23 cellular contexts compared by ENCODE assay signal in genomic region chr1:112386024-112386723, GRCh38. TPM values are rescaled to one million over a fixed set of nuclear protein-coding genes. Genes with fewer than 3 reads are reported as not detected.
DNase-seq lines count a peak whose midpoint lies in the region; ATAC-seq, FAIRE-seq and TF ChIP-seq lines count a peak whose summit lies in the region.
"Had no signal": no experiment of that assay in that cellular context is flagged by ENCODE, and none has a peak within 500 bp of the region (broad histone marks: within the 10 kb centered on the region; RNA-seq: fewer than 3 reads in every experiment).

No MANE protein-coding gene starts in this region.

- H3K9me3 Mint-ChIP-seq in stimulated activated naive CD8-positive, alpha-beta T cell treated with anti-CD3 and anti-CD28 coated beads, Interleukin-15, amount 100 ng/mL, for 72 hours = no peaks in the 10 kb centered on the region
- H3K9me3 Mint-ChIP-seq: CD4-positive, alpha-beta T cell; CD8-positive, alpha-beta T cell had no signal

- peak overlapping the region; percentile 34 for H3K18ac ChIP-seq in neuronal stem cell (ENCODE audit: low read length)
- H3K18ac ChIP-seq in trophoblast cell (ENCODE audit: low read length) = no peak overlapping the region

- 5% methylated on average over 14 of the region's 14 CpGs for WGBS in K562 (ENCODE audit: insufficient coverage, low coverage, missing lambda C conversion rate)
- WGBS in neuronal stem cell (ENCODE audit: extremely low coverage in 2 of 2, insufficient read length in 2 of 2, insufficient replicate concordance in 1 of 2), 2 donors = no CpG with 5 or more reads among the region's 14 CpGs
- no CpG with 5 or more reads among the region's 14 CpGs for WGBS in trophoblast cell (ENCODE audit: extremely low coverage, insufficient coverage, insufficient read length)

- H3K4me3 ChIP-seq in K562 = no peak overlapping the region
- no peak overlapping the region for H3K4me3 ChIP-seq in kidney (ENCODE audit: low read length in 2 of 2)
- H3K4me3 ChIP-seq in neuronal stem cell (ENCODE audit: low read length in 2 of 2) = no peak overlapping the region
- H3K4me3 ChIP-seq in trophoblast cell (ENCODE audit: low read depth, low read length) = no peak overlapping the region
- no peak overlapping the region for H3K4me3 ChIP-seq in WERI-Rb-1 (ENCODE audit: low read depth, low read length)
- H3K4me3 ChIP-seq: BLaER1 treated with 17β-estradiol and CSF1 and Interleukin-3, amounts not matched to agents 10 nM and 100 nM had no signal

- H4K8ac ChIP-seq in neuronal stem cell (ENCODE audit: low read depth, low read length) (no peak overlapping the region), trophoblast cell (ENCODE audit: low read depth, low read length) (no peak overlapping the region)

- no TSS peak for BruUV-seq in K562 (replicated peaks; lab: Mats Ljungman, UMichigan)

- POLR2A ChIA-PET in K562 (lab: Yijun Ruan, JAX) = interaction anchor here (0.6 to 1.1 kb wide), 2 partner anchors 20 to 329 kb away, joined by 3 to 4 read pairs; partner anchors contain the start of gene PPM1J

- peaks cover 8% of the 10 kb centered on the region for H3K4me1 Mint-ChIP-seq in stimulated activated naive CD8-positive, alpha-beta T cell treated with anti-CD3 and anti-CD28 coated beads, Interleukin-15, amount 100 ng/mL, for 72 hours

- H3K4me3 Mint-ChIP-seq in stimulated activated naive CD8-positive, alpha-beta T cell treated with anti-CD3 and anti-CD28 coated beads, Interleukin-15, amount 100 ng/mL, for 72 hours = no peak overlapping the region
- H3K4me3 Mint-ChIP-seq: CD4-positive, alpha-beta T cell; CD8-positive, alpha-beta T cell had no signal

- no peak overlapping the region for H2BK5ac ChIP-seq in neuronal stem cell (ENCODE audit: low read length)
- H2BK5ac ChIP-seq in trophoblast cell (ENCODE audit: low read depth, low read length, poor library complexity) = no peak overlapping the region

- peak overlapping the region; percentile 73 for H2AK5ac ChIP-seq in neuronal stem cell (ENCODE audit: low read depth, low read length)
- H2AK5ac ChIP-seq in trophoblast cell (ENCODE audit: low read length) = no peak overlapping the region

- no peak for TF ChIP-seq POLR2A in K562 (conservative IDR thresholded peaks at IDR 0.05)

- H3K27me3 ChIP-seq in K562 (ENCODE audit: control insufficient read depth in 2 of 2, insufficient read depth in 2 of 2, low read length in 2 of 2) (peaks cover 0 to 4% of the 10 kb centered on the region in 2 experiments; a peak in 2 of 5 replicates), neuronal stem cell (ENCODE audit: control insufficient read depth in 3 of 3, insufficient read depth in 3 of 3, low read depth in 1 of 3, low read length in 3 of 3) (no peaks in the 10 kb centered on the region), trophoblast cell (ENCODE audit: insufficient read depth, low read length) (no peaks in the 10 kb centered on the region), WERI-Rb-1 (ENCODE audit: insufficient read depth, low read depth, severe bottlenecking) (no peaks in the 10 kb centered on the region)
- H3K27me3 ChIP-seq: BLaER1 treated with 17β-estradiol and CSF1 and Interleukin-3, amounts not matched to agents 10 nM and 100 nM had no signal

- H2AFZ ChIP-seq in K562 (ENCODE audit: low read depth, low read length) (no peak overlapping the region), neuronal stem cell (ENCODE audit: low read length) (no peak overlapping the region), trophoblast cell (ENCODE audit: insufficient read depth, low read length, poor library complexity) (no peak overlapping the region)

- no peak overlapping the region for H3K4ac ChIP-seq in neuronal stem cell (ENCODE audit: low read length)
- no peak overlapping the region for H3K4ac ChIP-seq in trophoblast cell (ENCODE audit: low read depth, low read length)

- H3K79me1 ChIP-seq in neuronal stem cell (ENCODE audit: low read depth, low read length) (no peaks in the 10 kb centered on the region), trophoblast cell (ENCODE audit: low read length) (no peaks in the 10 kb centered on the region)

- H3K14ac ChIP-seq in neuronal stem cell (ENCODE audit: low read length) = no peak overlapping the region
- H3K14ac ChIP-seq in trophoblast cell (ENCODE audit: low read length) = no peak overlapping the region

- H3K23ac ChIP-seq in neuronal stem cell (ENCODE audit: low read depth, low read length, poor library complexity) (peak overlapping the region; percentile 25), trophoblast cell (ENCODE audit: low read length) (no peak overlapping the region)

- H3K79me2 ChIP-seq in K562 (ENCODE audit: control insufficient read depth, insufficient read depth, low read length) (no peaks in the 10 kb centered on the region), trophoblast cell (ENCODE audit: control insufficient read depth, insufficient read depth, low read length, poor library complexity) (no peaks in the 10 kb centered on the region)

- H3K9me3 ChIP-seq in K562 (replicated peaks; ENCODE audit: control insufficient read depth, insufficient read depth, low read depth, low read length) (no peaks in the 10 kb centered on the region), kidney (ENCODE audit: control insufficient read depth in 1 of 2, low read length in 2 of 2) (no peaks in the 10 kb centered on the region), neuronal stem cell (replicated peaks in 1 of 2; ENCODE audit: control insufficient read depth in 2 of 2, insufficient read depth in 1 of 2, low read depth in 1 of 2, low read length in 2 of 2) (no peaks in the 10 kb centered on the region), trophoblast cell (ENCODE audit: insufficient read depth, low read depth, low read length) (no peaks in the 10 kb centered on the region), WERI-Rb-1 (ENCODE audit: severe bottlenecking) (no peaks in the 10 kb centered on the region)
- H3K9me3 ChIP-seq: BLaER1 treated with 17β-estradiol and CSF1 and Interleukin-3, amounts not matched to agents 10 nM and 100 nM; Caco-2 had no signal

- no peak for DNase-seq in stimulated activated naive CD8-positive, alpha-beta T cell treated with anti-CD3 and anti-CD28 coated beads, Interleukin-15, amount 100 ng/mL, for 72 hours
- no peak for DNase-seq in stimulated activated naive CD8-positive, alpha-beta T cell treated with anti-CD3 and anti-CD28 coated beads, Interleukin-15, Interleukin-2, amounts not matched to agents 100 U/mL and 50 U/mL, for 24 hours
- no peak for DNase-seq in K562 (ENCODE audit: extremely low read depth in 1 of 4, low spot score in 3 of 4)
- DNase-seq in kidney = peak; percentile 74
- DNase-seq in neuronal stem cell (ENCODE audit: low spot score) = no peak
- no peak for DNase-seq in trophoblast cell
- DNase-seq in WERI-Rb-1 = no peak
- DNase-seq in HPDE6-E6E7 (ENCODE audit: extremely low spot score) = no peak
- DNase-seq: 8988T; ACHN; Caco-2; Calu3; CD4-positive, alpha-beta T cell; CD8-positive, alpha-beta T cell; DMS79 treated with DMSO at 0.1 percent for 48 hours; GF-D8 had no signal

- CTCF ChIA-PET in K562 (lab: Yijun Ruan, JAX; ENCODE audit: low intra/inter-chr PET ratio) = no interaction called here

- H3K36me3 ChIP-seq in K562 (ENCODE audit: control insufficient read depth, insufficient read depth, low read length) (no peaks in the 10 kb centered on the region), kidney (ENCODE audit: control insufficient read depth in 1 of 2, insufficient read depth in 2 of 2, low read length in 2 of 2) (no peaks in the 10 kb centered on the region), neuronal stem cell (replicated peaks in 1 of 2; ENCODE audit: control insufficient read depth in 2 of 2, insufficient read depth in 2 of 2, low read length in 2 of 2) (no peaks in the 10 kb centered on the region), trophoblast cell (ENCODE audit: control insufficient read depth in 1 of 2, insufficient read depth in 2 of 2, low read length in 2 of 2) (no peaks in the 10 kb centered on the region), WERI-Rb-1 (no peaks in the 10 kb centered on the region)
- H3K36me3 ChIP-seq: BLaER1 treated with 17β-estradiol and CSF1 and Interleukin-3, amounts not matched to agents 10 nM and 100 nM had no signal

- in situ Hi-C loops in K562 (cut with MboI) = no loop called here

- no peak overlapping the region for H3K27ac ChIP-seq in K562 (ENCODE audit: extremely low read depth, low read depth, low read length)
- no peak overlapping the region for H3K27ac ChIP-seq in kidney (ENCODE audit: low read depth in 2 of 2, low read length in 2 of 2)
- no peak overlapping the region for H3K27ac ChIP-seq in neuronal stem cell (replicated peaks; ENCODE audit: low read length)
- no peak overlapping the region for H3K27ac ChIP-seq in trophoblast cell (ENCODE audit: low read depth, low read length)
- no peak overlapping the region for H3K27ac ChIP-seq in WERI-Rb-1
- H3K27ac ChIP-seq: BLaER1 treated with 17β-estradiol and CSF1 and Interleukin-3, amounts not matched to agents 10 nM and 100 nM; C4-2B had no signal

- H3K4me2 ChIP-seq in K562 (ENCODE audit: insufficient read depth, low read length) (no peak overlapping the region), neuronal stem cell (ENCODE audit: insufficient read depth, low read length, poor library complexity, severe bottlenecking) (no peak overlapping the region), trophoblast cell (ENCODE audit: low read length) (no peak overlapping the region)
- H3K4me2 ChIP-seq: BLaER1 treated with 17β-estradiol and CSF1 and Interleukin-3, amounts not matched to agents 10 nM and 100 nM had no signal

- no peaks in the 10 kb centered on the region for H3K9me1 ChIP-seq in K562 (ENCODE audit: control insufficient read depth, insufficient read depth, low read length)

- H4K20me1 ChIP-seq in K562 (replicated peaks; ENCODE audit: control insufficient read depth, insufficient read depth, low read length) = no peaks in the 10 kb centered on the region; the same call in 1 of the 2 replicates
- H4K20me1 ChIP-seq: BLaER1 treated with 17β-estradiol and CSF1 and Interleukin-3, amounts not matched to agents 10 nM and 100 nM had no signal

- H3K4me1 ChIP-seq in K562 (replicated peaks in 1 of 2; ENCODE audit: control insufficient read depth in 2 of 2, insufficient read depth in 2 of 2, low read length in 2 of 2) = peaks cover 0 to 2% of the 10 kb centered on the region in 2 experiments; a peak in 1 of 5 replicates
- H3K4me1 ChIP-seq in kidney (ENCODE audit: control insufficient read depth in 1 of 2, insufficient read depth in 1 of 2, low read depth in 1 of 2, low read length in 2 of 2) = peaks cover 0 to 3% of the 10 kb centered on the region in 2 donors
- H3K4me1 ChIP-seq in neuronal stem cell (ENCODE audit: control insufficient read depth in 2 of 2, insufficient read depth in 1 of 2, low read depth in 1 of 2, low read length in 2 of 2) = peaks cover 1 to 2% of the 10 kb centered on the region in 2 donors
- peaks cover 0 to 2% of the 10 kb centered on the region in 2 experiments for H3K4me1 ChIP-seq in trophoblast cell (ENCODE audit: control insufficient read depth in 1 of 2, insufficient read depth in 2 of 2, low read length in 2 of 2)
- H3K4me1 ChIP-seq: Caco-2 had no signal

- H3K27ac Mint-ChIP-seq in stimulated activated naive CD8-positive, alpha-beta T cell treated with anti-CD3 and anti-CD28 coated beads, Interleukin-15, amount 100 ng/mL, for 72 hours = no peak overlapping the region
- H3K27ac Mint-ChIP-seq: CD4-positive, alpha-beta T cell; CD8-positive, alpha-beta T cell had no signal

- H4K91ac ChIP-seq in neuronal stem cell (ENCODE audit: low read depth, low read length, poor library complexity) = no peak overlapping the region
- H4K91ac ChIP-seq in trophoblast cell (ENCODE audit: low read depth, low read length) = no peak overlapping the region

- H3K9ac ChIP-seq in K562 (ENCODE audit: insufficient read depth in 1 of 2, low read depth in 2 of 2, low read length in 2 of 2) = no peak overlapping the region
- H3K9ac ChIP-seq in kidney (ENCODE audit: low read length in 2 of 2) = no peak overlapping the region
- no peak overlapping the region for H3K9ac ChIP-seq in neuronal stem cell (ENCODE audit: low read depth, low read length, poor library complexity)
- H3K9ac ChIP-seq in trophoblast cell (ENCODE audit: low read length) = no peak overlapping the region
- H3K9ac ChIP-seq: BLaER1 treated with 17β-estradiol and CSF1 and Interleukin-3, amounts not matched to agents 10 nM and 100 nM had no signal

- peak overlapping the region; percentile 32 for H2BK15ac ChIP-seq in neuronal stem cell (ENCODE audit: low read length)

- intact Hi-C loops in K562 (cut with micrococcal nuclease) = no loop called here
- intact Hi-C loops in kidney (cut with DNase I) = loop anchor here (10.0 kb wide), 1 partner anchor 89 kb away; no protein-coding TSS in a partner anchor

- no peak for TF ChIP-seq RAD21 in K562 (CRISPR knock-in tag; conservative IDR thresholded peaks at IDR 0.05 in 1 of 2, IDR thresholded peaks at IDR 0.05 in 1 of 2)

- no peak overlapping the region for H4K12ac ChIP-seq in trophoblast cell (ENCODE audit: low read depth, low read length)

- H2BK12ac ChIP-seq in neuronal stem cell (ENCODE audit: low read length) = no peak overlapping the region
- H2BK12ac ChIP-seq in trophoblast cell (ENCODE audit: low read length) = no peak overlapping the region

- no peak for TF ChIP-seq CTCF in K562 (IDR thresholded peaks at IDR 0.05 in 2 of 3, conservative IDR thresholded peaks at IDR 0.05 in 1 of 3; ENCODE audit: insufficient read depth in 2 of 3, low read depth in 1 of 3, low read length in 3 of 3)
- TF ChIP-seq CTCF in kidney (IDR thresholded peaks at IDR 0.05; ENCODE audit: borderline replicate concordance, extremely low read depth, insufficient read depth) = no peak
- TF ChIP-seq CTCF in WERI-Rb-1 (IDR thresholded peaks at IDR 0.05; ENCODE audit: low read depth, low read length) = no peak

- peaks cover 66% of the 10 kb centered on the region for H3K27me3 Mint-ChIP-seq in stimulated activated naive CD8-positive, alpha-beta T cell treated with anti-CD3 and anti-CD28 coated beads, Interleukin-15, amount 100 ng/mL, for 72 hours

- no peak for TF ChIP-seq EP300 in K562 (IDR thresholded peaks at IDR 0.05; ENCODE audit: low read length)

- ATAC-seq in stimulated activated naive CD8-positive, alpha-beta T cell treated with anti-CD3 and anti-CD28 coated beads, Interleukin-15, amount 100 ng/mL, for 72 hours = peak; percentile 21
- no peak for ATAC-seq in stimulated activated naive CD8-positive, alpha-beta T cell treated with anti-CD3 and anti-CD28 coated beads, Interleukin-15, Interleukin-2, amounts not matched to agents 100 U/mL and 50 U/mL, for 24 hours
- ATAC-seq in K562 = no peak
- ATAC-seq: CD8-positive, alpha-beta T cell had no signal

- no peak for FAIRE-seq in K562 (lab: Jason Lieb, UNC)
- no peak for FAIRE-seq in kidney (lab: Jason Lieb, UNC)
- FAIRE-seq: A204.1, D721Med, G401.6, GM12891, GM19239 had no signal

- H2BK120ac ChIP-seq in neuronal stem cell (ENCODE audit: low read depth, low read length) = no peak overlapping the region
- no peak overlapping the region for H2BK120ac ChIP-seq in trophoblast cell (ENCODE audit: insufficient read depth, low read length, poor library complexity)

RNA-seq across cellular contexts. Expression of gene CTTNBP2NL, which starts 9.8 kb away (rescaled TPM):
- total RNA-seq in K562 (2011; cell fraction: chromatin; rRNA removed; ENCODE audit: low replicate concordance) = 0.35 and 1.9 TPM in 2 replicates
- total RNA-seq in K562 (2011; cell fraction: nucleolus; rRNA removed) = 0.26 and 0.50 TPM in 2 replicates
- 0.59 and 2.0 TPM in 2 replicates for total RNA-seq in K562 (2011; cell fraction: nucleoplasm; rRNA removed)
- 0.27 and 0.65 TPM in 2 replicates for total RNA-seq in K562 (2014; rRNA removed)
- total RNA-seq in K562 (2014; rRNA removed; fragmentation: Illumina TruSeq; extraction: Trizol) = 0.62 and 0.67 TPM in 2 replicates
- 0.68 and 0.91 TPM in 2 replicates for total RNA-seq in K562 (2015; rRNA removed; fragmentation: Illumina TruSeq; extraction: Trizol)
- total RNA-seq in K562 (2021) = 1.4 and 1.6 TPM in 2 replicates
- 0.60 and 1.6 TPM in 2 replicates for polyA plus RNA-seq in K562 (2011; rRNA removed)
- polyA plus RNA-seq in K562 (2011; cell fraction: cytosol; rRNA removed) = 0.33 and 1.4 TPM in 2 replicates
- 0.30 and 1.1 TPM in 2 replicates for polyA plus RNA-seq in K562 (2011; cell fraction: nucleus; rRNA removed)
- polyA plus RNA-seq in K562 (2012) = 0.68 and 1.1 TPM in 2 replicates
- 0.64 and 0.76 TPM in 2 replicates for polyA plus RNA-seq in K562 (2014; fragmentation: Illumina TruSeq; extraction: Trizol)
- polyA plus RNA-seq in K562 (2014; fragmentation: Nextera tagmentation; extraction: Ambion mirVana) = under 1 TPM; 0.28 to 0.89 TPM
- 0.39 and 0.57 TPM in 2 replicates for polyA plus RNA-seq in K562 (2014; rRNA removed)
- polyA minus RNA-seq in K562 (2011; rRNA and poly(A)+ RNA removed) = 1.1 and 5.9 TPM in 2 replicates
- 0.38 and 1.5 TPM in 2 replicates for polyA minus RNA-seq in K562 (2011; cell fraction: cytosol; rRNA and poly(A)+ RNA removed)
- 0.67 and 2.6 TPM in 2 replicates for polyA minus RNA-seq in K562 (2011; cell fraction: nucleus; rRNA and poly(A)+ RNA removed)
- 65.4 TPM for total RNA-seq in kidney
- polyA plus RNA-seq in kidney (ENCODE audit: insufficient read depth, low read depth, low replicate concordance) = 6.7 TPM
- 14.9 TPM for polyA plus RNA-seq in neuronal stem cell (2013, experiment 1 of 2)
- polyA plus RNA-seq in neuronal stem cell (2013, experiment 2 of 2) = 14.5 TPM
- polyA plus RNA-seq in trophoblast cell (2013) = 20.2 and 20.9 TPM in 2 replicates
- total RNA-seq: CD8-positive, alpha-beta T cell had no signal

Comparison
In these comparisons a context has a peak if more than half of its experiments do, and no peak if none do; other contexts are left out.
1. RNA of gene CTTNBP2NL, which starts 9.8 kb away (total RNA-seq): 65.4 TPM in kidney (single experiment); 0.26 to 2.0 TPM in K562; every median in the first group is over 10 times any median in the second.